ENCODE assay signal across 16 cellular contexts in genomic region chr9:126421567-126422428, GRCh38.
DNase-seq lines count a peak whose midpoint lies in the region; ATAC-seq and TF ChIP-seq lines count a peak whose summit lies in the region.
"Had no signal": no experiment of that assay in that cellular context is flagged by ENCODE, and none has a peak within 500 bp of the region (broad histone marks: within the 10 kb centered on the region; RNA-seq: fewer than 3 reads in every experiment).

No MANE protein-coding gene starts in this region.

- peak overlapping the region; percentile 36; the same call in 1 of the 2 replicates for H3K14ac ChIP-seq in H9 (ENCODE audit: insufficient read depth, low read length)

- H3K4me1 Mint-ChIP-seq in H9, result peaks cover 35 to 50% of the 10 kb centered on the region in 2 experiments

- no peak for TF ChIP-seq CTCF in H9 (conservative IDR thresholded peaks at IDR 0.05)
- no peak for TF ChIP-seq CTCF in PC-3 (conservative IDR thresholded peaks at IDR 0.05; ENCODE audit: low read depth, low read length)
- no peak for TF ChIP-seq CTCF in sigmoid colon (IDR thresholded peaks at IDR 0.05)

- no peak overlapping the region for H2BK5ac ChIP-seq in H9 (ENCODE audit: insufficient read length, low read length)

- no peak for TF ChIP-seq POLR2A in sigmoid colon (IDR thresholded peaks at IDR 0.05)

- H3K79me1 ChIP-seq in H9 (ENCODE audit: insufficient read depth, low read depth, low read length, poor library complexity, severe bottlenecking), result no peaks in the 10 kb centered on the region

- H3K9ac ChIP-seq in H9 (ENCODE audit: extremely low read depth, insufficient read length, low read length), result no peak overlapping the region
- no peak overlapping the region for H3K9ac ChIP-seq in PC-3 (ENCODE audit: low read length)

- H3K9me2 ChIP-seq in PC-3 (replicated peaks; ENCODE audit: low read length), result no peaks in the 10 kb centered on the region

- H3K56ac ChIP-seq in H9 (ENCODE audit: insufficient read length, low read depth, low read length), result no peak overlapping the region

- no peak overlapping the region for H4K8ac ChIP-seq in H9 (replicated peaks; ENCODE audit: insufficient read length, low read depth, low read length)

- H3K4me3 ChIP-seq in PC-3 (ENCODE audit: low read length) (no peak overlapping the region), sigmoid colon (no peak overlapping the region)
- H3K4me3 ChIP-seq: gastroesophageal sphincter, MG63, right atrium auricular region, upper lobe of left lung had no signal

- H3K27me3 ChIP-seq in H9 (ENCODE audit: insufficient read depth, low read length) (no peaks in the 10 kb centered on the region), PC-3 (ENCODE audit: low read length) (no peaks in the 10 kb centered on the region), sigmoid colon (no peaks in the 10 kb centered on the region)
- H3K27me3 ChIP-seq: gastroesophageal sphincter, MG63, right atrium auricular region, upper lobe of left lung had no signal

- H3K18ac ChIP-seq in H9 (ENCODE audit: insufficient read length, low read depth, low read length), result no peak overlapping the region

- TF ChIP-seq EP300 in sigmoid colon (IDR thresholded peaks at IDR 0.05), result no peak

- H3T11ph ChIP-seq in H9 (ENCODE audit: low read length), result no peak overlapping the region

- DNase-seq in COLO668 (lab: John Stamatoyannopoulos, UW; ENCODE audit: unreplicated experiment) (peak; percentile 48), H9 (peak; percentile 65), PC-3 (no peak), islet precursor cell (peak; percentile 54), sigmoid colon (no peak), left lobe of liver (ENCODE audit: low spot score) (no peak), UCSD-AML1 (lab: John Stamatoyannopoulos, UW; ENCODE audit: unreplicated experiment) (no peak), SIG-M5 (lab: John Stamatoyannopoulos, UW) (no peak)
- DNase-seq: DND-41; left colon; naive B cell; stimulated activated CD4-positive, alpha-beta T cell treated with anti-CD3 and anti-CD28 coated beads, Interleukin-2, amount 100 ng/mL, for 48 hours had no signal

- H4K5ac ChIP-seq in H9 (ENCODE audit: insufficient read length, low read depth, low read length), result no peak overlapping the region

- H2AFZ ChIP-seq in H9 (ENCODE audit: low read length) (no peak overlapping the region), PC-3 (ENCODE audit: low read length) (no peak overlapping the region)

- H2BK15ac ChIP-seq in H9 (ENCODE audit: low read depth, low read length), result no peak overlapping the region

- H2BK12ac ChIP-seq in H9 (ENCODE audit: insufficient read length, low read depth, low read length), result no peak overlapping the region

- H3K9me3 Mint-ChIP-seq in H9, result no peaks in the 10 kb centered on the region
- H3K9me3 Mint-ChIP-seq: naive B cell had no signal

- no peaks in the 10 kb centered on the region; a peak in 1 of 7 replicates for H3K36me3 Mint-ChIP-seq in H9 (ENCODE audit: insufficient read depth in 1 of 3, low read depth in 3 of 3)

- no peaks in the 10 kb centered on the region for H3K23me2 ChIP-seq in H9 (ENCODE audit: insufficient read length, low read depth, low read length, poor library complexity, severe bottlenecking)

- BruUV-seq in PC-3 (replicated peaks; lab: Mats Ljungman, UMichigan), result no TSS peak

- no peak for ATAC-seq in PC-3
- ATAC-seq in left lobe of liver, result no peak
- ATAC-seq: gastroesophageal sphincter had no signal

- intact Hi-C loops in PC-3 (cut with micrococcal nuclease) (no loop called here), sigmoid colon (cut with DNase I) (no loop called here)

- no peak overlapping the region for H2BK120ac ChIP-seq in H9 (ENCODE audit: low read depth, low read length, poor library complexity, severe bottlenecking)

- H3K27ac Mint-ChIP-seq in H9, result peak overlapping the region; percentile 54 to 88 (median 86); a peak in 6 of 7 replicates

- POLR2A ChIA-PET in PC-3 (lab: Charles Lee; ENCODE audit: unreplicated experiment), result no interaction called here

- no peak overlapping the region for H4K91ac ChIP-seq in H9 (ENCODE audit: insufficient read length, low read depth, low read length)

- H3K4me2 ChIP-seq in H9 (ENCODE audit: insufficient read depth, insufficient read length, low read length) (no peak overlapping the region), PC-3 (ENCODE audit: low read length) (no peak overlapping the region)

- H3K36me3 ChIP-seq in PC-3 (ENCODE audit: low read depth, low read length) (no peaks in the 10 kb centered on the region; the same call in 1 of the 2 replicates), sigmoid colon (peaks cover 0 to 37% (median 9%) of the 10 kb centered on the region in 4 donors)
- H3K36me3 ChIP-seq: MG63 had no signal

- H3K4ac ChIP-seq in H9 (ENCODE audit: low read depth, low read length), result no peak overlapping the region

- no peak overlapping the region for H3K23ac ChIP-seq in H9 (ENCODE audit: insufficient read length, low read depth, low read length)

- H3K27ac ChIP-seq in H9 (ENCODE audit: insufficient read length, low read depth, low read length) (no peak overlapping the region), PC-3 (ENCODE audit: low read length) (peak overlapping the region; percentile 97), sigmoid colon (no peak overlapping the region)
- H3K27ac ChIP-seq: gastroesophageal sphincter, right atrium auricular region had no signal

- H3K79me2 ChIP-seq in H9 (ENCODE audit: insufficient read depth, low read length), result no peaks in the 10 kb centered on the region
- no peaks in the 10 kb centered on the region for H3K79me2 ChIP-seq in PC-3 (ENCODE audit: low read length)

- H4K20me1 ChIP-seq in H9 (ENCODE audit: control insufficient read depth, insufficient read depth, insufficient read length) (no peaks in the 10 kb centered on the region), PC-3 (ENCODE audit: low read length) (no peaks in the 10 kb centered on the region)

- H3K9me3 ChIP-seq in H9 (ENCODE audit: control insufficient read depth, low read depth, low read length) (no peaks in the 10 kb centered on the region), PC-3 (ENCODE audit: low read length) (no peaks in the 10 kb centered on the region), sigmoid colon (no peaks in the 10 kb centered on the region)
- H3K9me3 ChIP-seq: gastroesophageal sphincter, MG63, right atrium auricular region, upper lobe of left lung had no signal

- H2AK5ac ChIP-seq in H9 (ENCODE audit: insufficient read length, low read length), result no peak overlapping the region

- peaks cover 13% of the 10 kb centered on the region; the same call in 1 of the 2 replicates for H3K4me1 ChIP-seq in H9 (ENCODE audit: insufficient read depth, low read length)
- peaks cover 21% of the 10 kb centered on the region for H3K4me1 ChIP-seq in PC-3 (ENCODE audit: insufficient read depth, low read length)
- no peaks in the 10 kb centered on the region for H3K4me1 ChIP-seq in sigmoid colon
- H3K4me1 ChIP-seq: right atrium auricular region had no signal

- H3K4me3 Mint-ChIP-seq in H9, result peak overlapping the region in 1 of 2 experiments; percentile 53; a peak in 2 of 5 replicates
- H3K4me3 Mint-ChIP-seq: naive B cell had no signal

- no CpG with 5 or more reads among the region's 25 CpGs for WGBS in H9 (ENCODE audit: extremely low coverage, insufficient read length, low lambda C conversion rate)
- 88 to 94% methylated on average over 25 of the region's 25 CpGs for WGBS in sigmoid colon, 2 donors

- no peak overlapping the region for H2BK20ac ChIP-seq in H9 (ENCODE audit: low read depth, low read length, poor library complexity, severe bottlenecking)

- CTCF ChIA-PET in PC-3 (lab: Charles Lee), result no interaction called here

- no peaks in the 10 kb centered on the region for H3F3A ChIP-seq in PC-3 (ENCODE audit: low read length, unreplicated experiment)

- H3K27me3 Mint-ChIP-seq in H9 (ENCODE audit: low read depth), result peaks cover 31% of the 10 kb centered on the region

Comparison
In these comparisons a context has a peak if more than half of its experiments do, and no peak if none do; other contexts are left out.
1. DNase-seq: peak in COLO668 (single experiment), H9 (single experiment) and islet precursor cell (single experiment); none in PC-3 (single experiment), sigmoid colon (single experiment), left lobe of liver (single experiment), UCSD-AML1 (single experiment) and SIG-M5 (single experiment).